ENCODE assay signal across 9 cellular contexts in genomic region chr2:63843093-63843492, GRCh38. TPM values are rescaled to one million over a fixed set of nuclear protein-coding genes. Genes with fewer than 3 reads are reported as not detected.
A peak's percentile ranks its signal among the peaks of the same experiment; 100 is the strongest.
DNase-seq lines count a peak whose midpoint lies in the region; ATAC-seq and TF ChIP-seq lines count a peak whose summit lies in the region.
"Had no signal": no experiment of that assay in that cellular context is flagged by ENCODE, and none has a peak within 500 bp of the region (broad histone marks: within the 10 kb centered on the region; RNA-seq: fewer than 3 reads in every experiment).

No MANE protein-coding gene starts in this region.

- H3K9ac ChIP-seq in SU-DHL-6 (ENCODE audit: low read length), result no peak overlapping the region
- peak overlapping the region; percentile 57 for H3K9ac ChIP-seq in fibroblast of lung (ENCODE audit: insufficient read depth, low read length)

- H3K79me2 ChIP-seq in SU-DHL-6 (ENCODE audit: insufficient read depth, low read length), result peaks cover 64% of the 10 kb centered on the region
- H3K79me2 ChIP-seq in fibroblast of lung (ENCODE audit: control insufficient read depth, insufficient read depth, low read length), result peaks cover 59% of the 10 kb centered on the region

- H3K36me3 Mint-ChIP-seq in progenitor cell of endocrine pancreas (ENCODE audit: insufficient read depth), result no peaks in the 10 kb centered on the region

- H3K4me3 ChIP-seq in GM12864 (ENCODE audit: low read depth, low read length) (peak overlapping the region; percentile 88; the same call in 1 of the 2 replicates), SU-DHL-6 (ENCODE audit: insufficient read depth, low read length, poor library complexity, severe bottlenecking) (no peak overlapping the region), fibroblast of lung (replicated peaks in 1 of 4; ENCODE audit: control extremely low read depth in 1 of 4, insufficient read depth in 1 of 4, low read depth in 3 of 4, low read length in 4 of 4) (peak overlapping the region; percentile 70 to 95 (median 93))

- H3K27me3 ChIP-seq in SU-DHL-6 (ENCODE audit: low read length), result no peaks in the 10 kb centered on the region
- no peaks in the 10 kb centered on the region for H3K27me3 ChIP-seq in fibroblast of lung (ENCODE audit: control insufficient read depth, insufficient read depth, low read length)

- no peaks in the 10 kb centered on the region for H3K9me3 ChIP-seq in SU-DHL-6 (ENCODE audit: insufficient read depth, low read length)
- H3K9me3 ChIP-seq in fibroblast of lung (ENCODE audit: control insufficient read depth, insufficient read depth, low read depth, low read length), result no peaks in the 10 kb centered on the region

- H3K9me2 ChIP-seq in SU-DHL-6 (replicated peaks; ENCODE audit: insufficient read depth, low read length), result no peaks in the 10 kb centered on the region

- H3K27me3 Mint-ChIP-seq in progenitor cell of endocrine pancreas, result no peaks in the 10 kb centered on the region

- H3K4me1 ChIP-seq in fibroblast of lung (ENCODE audit: control insufficient read depth, extremely low read depth, insufficient read depth, low read length), result no peaks in the 10 kb centered on the region

- H3K27ac ChIP-seq in SU-DHL-6 (ENCODE audit: low read depth, low read length) (no peak overlapping the region), fibroblast of lung (ENCODE audit: insufficient read depth, low read length) (peak overlapping the region; percentile 97)

- H3K36me3 ChIP-seq in SU-DHL-6 (ENCODE audit: low read length) (peaks cover 3% of the 10 kb centered on the region; the same call in 1 of the 2 replicates), fibroblast of lung (ENCODE audit: control insufficient read depth, insufficient read depth, low read length) (no peaks in the 10 kb centered on the region)

- ATAC-seq in GM18873 (IDR thresholded peaks at IDR 0.05; ENCODE audit: low FRiP score, unreplicated experiment), result no peak
- ATAC-seq in HG02981 (IDR thresholded peaks at IDR 0.05; ENCODE audit: unreplicated experiment), result no peak

- DNase-seq in GM12864 (ENCODE audit: low read depth), result no peak
- no peak for DNase-seq in fibroblast of lung (ENCODE audit: low read depth in 2 of 2)
- DNase-seq in progenitor cell of endocrine pancreas (ENCODE audit: low spot score, unreplicated experiment), result no peak
- no peak for DNase-seq in middle frontal gyrus (ENCODE audit: extremely low spot score, low spot score)
- DNase-seq in activated CD4-positive, CD25-positive, alpha-beta regulatory T cell treated with anti-CD3 and anti-CD28 coated beads, Interleukin-2, amount 50 U/mL, for 72 hours, result no peak
- DNase-seq: NCI-H1694 treated with DMSO at 0.1 percent for 48 hours had no signal

- H3K4me2 ChIP-seq in SU-DHL-6 (ENCODE audit: low read depth, low read length, poor library complexity, severe bottlenecking), result peak overlapping the region; percentile 83
- H3K4me2 ChIP-seq in fibroblast of lung (ENCODE audit: extremely low read depth, insufficient read depth, low read length), result peak overlapping the region; percentile 85

- H3F3A ChIP-seq in SU-DHL-6 (ENCODE audit: insufficient read depth), result peaks cover 15% of the 10 kb centered on the region

- H3K27ac Mint-ChIP-seq in progenitor cell of endocrine pancreas, result peak overlapping the region; percentile 98

- H2AFZ ChIP-seq in SU-DHL-6 (ENCODE audit: low read depth, low read length, severe bottlenecking) (no peak overlapping the region), fibroblast of lung (ENCODE audit: low read length) (no peak overlapping the region)

- TF ChIP-seq CTCF in GM12864 (IDR thresholded peaks at IDR 0.05; ENCODE audit: low read depth, low read length, missing control alignments) (no peak), SU-DHL-6 (IDR thresholded peaks at IDR 0.05; ENCODE audit: insufficient read depth, low read length, poor library complexity, severe bottlenecking) (no peak), fibroblast of lung (conservative IDR thresholded peaks at IDR 0.05 in 1 of 2, IDR thresholded peaks at IDR 0.05 in 1 of 2; ENCODE audit: low read depth in 1 of 2, low read length in 2 of 2) (no peak), progenitor cell of endocrine pancreas (IDR thresholded peaks at IDR 0.05; ENCODE audit: unreplicated experiment) (no peak)

- H3K4me3 Mint-ChIP-seq in progenitor cell of endocrine pancreas (ENCODE audit: low read depth), result peak overlapping the region; percentile 99

- H3K9me3 Mint-ChIP-seq in progenitor cell of endocrine pancreas (ENCODE audit: low read depth), result peaks cover 5% of the 10 kb centered on the region

- peaks cover 37% of the 10 kb centered on the region for H3K4me1 Mint-ChIP-seq in progenitor cell of endocrine pancreas (ENCODE audit: low read depth)

- H4K20me1 ChIP-seq in SU-DHL-6 (ENCODE audit: low read depth, low read length), result peaks cover 9% of the 10 kb centered on the region
- H4K20me1 ChIP-seq in fibroblast of lung (ENCODE audit: control insufficient read depth, extremely low read depth, insufficient read depth, low read length), result no peaks in the 10 kb centered on the region

RNA-seq across cellular contexts. Expression of gene UGP2, which starts 1.4 kb away (rescaled TPM):
- total RNA-seq in fibroblast of lung, result 77.8 and 81.2 TPM in 2 replicates
- 120 and 180 TPM in 2 replicates for polyA plus RNA-seq in fibroblast of lung
- 111 and 148 TPM in 2 replicates for polyA plus RNA-seq in fibroblast of lung (2012)
- 0.94 and 3.5 TPM in 2 replicates for polyA minus RNA-seq in fibroblast of lung (ENCODE audit: low replicate concordance)
- total RNA-seq in progenitor cell of endocrine pancreas, result 76.6 and 81.2 TPM in 2 replicates
